Comparison of ENCODE assay signal across 31 cellular contexts in the genomic region with DNA sequence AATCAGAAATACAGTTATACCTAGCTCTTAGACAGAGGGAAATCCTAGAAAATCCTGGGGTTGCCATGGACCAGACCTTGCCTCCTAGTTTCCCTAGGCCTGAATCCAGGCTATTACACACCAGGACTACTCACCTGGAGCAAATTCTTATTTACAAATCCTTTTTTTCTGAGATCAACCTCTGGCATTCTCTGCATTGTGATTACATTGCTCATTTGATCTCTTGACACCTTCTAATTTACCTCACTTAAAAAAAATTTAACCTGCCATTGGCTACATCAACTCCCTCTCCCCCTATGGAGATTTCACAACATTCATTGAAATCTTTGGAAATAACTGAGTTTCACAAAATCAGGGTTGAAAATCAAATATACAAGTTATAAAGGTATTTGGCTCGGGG. TPM values are rescaled to one million over a fixed set of nuclear protein-coding genes. Genes with fewer than 3 reads are reported as not detected.
A peak's percentile ranks its signal among the peaks of the same experiment; 100 is the strongest.
DNase-seq lines count a peak whose midpoint lies in the region; ATAC-seq, FAIRE-seq and TF ChIP-seq lines count a peak whose summit lies in the region.
"Had no signal": no experiment of that assay in that cellular context is flagged by ENCODE, and none has a peak within 500 bp of the region (broad histone marks: within the 10 kb centered on the region; RNA-seq: fewer than 3 reads in every experiment).

No MANE protein-coding gene starts in this region.

- H3K4me2 ChIP-seq in mammary epithelial cell (ENCODE audit: insufficient read depth, low read depth, low read length): peak overlapping the region; percentile 15
- H3K4me2 ChIP-seq: neural progenitor cell had no signal

- peak; percentile 24 for DNase-seq in ELR (ENCODE audit: low read depth)
- DNase-seq in M059J (ENCODE audit: low read depth): peak; percentile 73
- peak; percentile 62 for DNase-seq in mammary epithelial cell
- DNase-seq in kidney tubule cell (ENCODE audit: low spot score): peak; percentile 92
- DNase-seq in stomach: no peak
- no peak for DNase-seq in SIG-M5 (lab: John Stamatoyannopoulos, UW)
- no peak for DNase-seq in Right ventricle myocardium superior
- no peak for DNase-seq in GM12892 (ENCODE audit: insufficient read length)
- DNase-seq: activated CD8-positive, alpha-beta memory T cell treated with anti-CD3 and anti-CD28 coated beads for 24 hours; activated T-cell treated with anti-CD3 and anti-CD28 coated beads, Interleukin-2, amount 50 U/mL, for 24 hours; C1 segment of cervical spinal cord; Calu3; cortex of kidney; heart left ventricle; MM.1S; NCI-H146; NCI-H2171; NCI-H748 treated with DMSO at 0.1 percent for 48 hours; psoas muscle; SHP77; stimulated activated CD4-positive, alpha-beta T cell treated with anti-CD3 and anti-CD28 coated beads, Interleukin-1b, Interleukin-23, amount 100 ng/mL, for 48 hours had no signal

- CTCF ChIA-PET in mammary epithelial cell (lab: Charles Lee; ENCODE audit: low non-redundant PET): no interaction called here

- H4K20me1 ChIP-seq in mammary epithelial cell (ENCODE audit: insufficient read depth, low read length): no peaks in the 10 kb centered on the region

- in situ Hi-C loops in mammary epithelial cell (cut with MboI; ENCODE audit: low sequenced_read_pairs in 2 of 2): loop anchor here (25.0 kb wide), 2 partner anchors 330 to 430 kb away; no protein-coding TSS in a partner anchor

- TF ChIP-seq POLR2A in stomach (IDR thresholded peaks at IDR 0.05): no peak
- no peak for TF ChIP-seq POLR2A in GM12892 (IDR thresholded peaks at IDR 0.05; ENCODE audit: low read depth, low read length)

- intact Hi-C loops in mammary epithelial cell (cut with micrococcal nuclease) (no loop called here), stomach (cut with DNase I; ENCODE audit: low total_unique reads) (no loop called here), Right ventricle myocardium superior (cut with DNase I) (no loop called here)

- no peak overlapping the region for H3K9ac ChIP-seq in mammary epithelial cell (ENCODE audit: insufficient read depth, low read length)
- H3K9ac ChIP-seq: neural progenitor cell had no signal

- no peaks in the 10 kb centered on the region for H3K27me3 ChIP-seq in mammary epithelial cell (ENCODE audit: insufficient read depth, low read length)
- H3K27me3 ChIP-seq in stomach: no peaks in the 10 kb centered on the region
- H3K27me3 ChIP-seq: heart left ventricle, neural progenitor cell, vagina had no signal

- no peaks in the 10 kb centered on the region for H3K36me3 ChIP-seq in mammary epithelial cell (ENCODE audit: insufficient read depth, low read length)
- no peaks in the 10 kb centered on the region for H3K36me3 ChIP-seq in stomach
- H3K36me3 ChIP-seq: HAP-1, heart left ventricle, neural progenitor cell, vagina had no signal

- BruUV-seq in mammary epithelial cell (replicated peaks; lab: Mats Ljungman, UMichigan): no TSS peak

- H3K9me3 ChIP-seq in mammary epithelial cell (replicated peaks; ENCODE audit: insufficient read depth, low read length) (no peaks in the 10 kb centered on the region), stomach (no peaks in the 10 kb centered on the region)
- H3K9me3 ChIP-seq: HAP-1, heart left ventricle, psoas muscle, vagina had no signal

- H3K4me1 ChIP-seq in mammary epithelial cell (ENCODE audit: insufficient read depth, low read length): peaks cover 34% of the 10 kb centered on the region
- H3K4me1 ChIP-seq in stomach: peaks cover 0 to 5% (median 0%) of the 10 kb centered on the region in 4 donors
- H3K4me1 ChIP-seq: HAP-1, vagina had no signal

- ATAC-seq in Right ventricle myocardium superior (ENCODE audit: poor library complexity): no peak
- ATAC-seq: heart left ventricle; psoas muscle; stimulated activated memory B cell treated with anti-CD40 and anti-IgM and Interleukin-4, amounts not matched to agents 10 μg/mL and 1 μg/mL and 100 μg/mL, for 72 hours had no signal

- H3K79me2 ChIP-seq in mammary epithelial cell (ENCODE audit: insufficient read depth, low read length): no peaks in the 10 kb centered on the region

- 100% methylated on average over 1 of the region's 1 CpG for WGBS in mammary epithelial cell (ENCODE audit: low coverage, missing lambda C conversion rate)
- WGBS in stomach, 5 donors: 93 to 100% (median 95%) methylated on average over 1 of the region's 1 CpG

- no peak overlapping the region for H2AFZ ChIP-seq in mammary epithelial cell (ENCODE audit: low read depth, low read length)
- H2AFZ ChIP-seq: neural progenitor cell had no signal

- TF ChIP-seq CTCF in mammary epithelial cell (conservative IDR thresholded peaks at IDR 0.05 in 1 of 2, IDR thresholded peaks at IDR 0.05 in 1 of 2; ENCODE audit: extremely low read depth in 1 of 2, insufficient read depth in 1 of 2, low read depth in 1 of 2, low read length in 2 of 2) (no peak), stomach (IDR thresholded peaks at IDR 0.05) (no peak)

- peak overlapping the region; percentile 10 for H3K27ac ChIP-seq in mammary epithelial cell (ENCODE audit: insufficient read depth, low read depth, low read length)
- H3K27ac ChIP-seq in stomach: no peak overlapping the region
- H3K27ac ChIP-seq: heart left ventricle, neural progenitor cell, psoas muscle, skin epidermis, vagina had no signal

- H3K4me3 ChIP-seq in mammary epithelial cell (replicated peaks in 1 of 3; ENCODE audit: insufficient read depth in 1 of 3, low read depth in 2 of 3, low read length in 3 of 3): no peak overlapping the region
- no peak overlapping the region for H3K4me3 ChIP-seq in stomach
- H3K4me3 ChIP-seq: HAP-1, heart left ventricle, neural progenitor cell, psoas muscle, skin epidermis, vagina had no signal

- dilution Hi-C loops in mammary epithelial cell (cut with HindIII; ENCODE audit: low sequenced_read_pairs): loop anchor here (25.0 kb wide), 1 partner anchor 330 kb away; no protein-coding TSS in a partner anchor

- no peak for TF ChIP-seq EP300 in stomach (IDR thresholded peaks at IDR 0.05)

- FAIRE-seq in GM12892 (lab: Jason Lieb, UNC): no peak
- FAIRE-seq: GM18507 had no signal

RNA-seq across cellular contexts. Expression of a gene that starts 2.9 kb away (rescaled TPM):
- total RNA-seq in M059J (2014; rRNA removed; shearing (Covaris generic)): not detected in 2 replicates
- total RNA-seq in mammary epithelial cell: not detected
- not detected for polyA plus RNA-seq in mammary epithelial cell
- polyA minus RNA-seq in mammary epithelial cell: not detected
- not detected for total RNA-seq in stomach
- polyA plus RNA-seq in stomach: under 1 TPM in 1 of 3 donors, not detected in 2; 0.37 TPM
- 14.3 TPM for total RNA-seq in Right ventricle myocardium superior
- polyA plus RNA-seq in GM12892 (2012; ENCODE audit: missing spikeins): not detected
- total RNA-seq: Calu3, liver, temporal lobe, vagina had no signal
- polyA plus RNA-seq: adipose tissue, AG04450 had no signal

RNA-seq across cellular contexts. Expression of a gene that starts 26.3 kb away (rescaled TPM):
- total RNA-seq in M059J (2014; rRNA removed; shearing (Covaris generic)): 35.5 and 40.6 TPM in 2 replicates
- 10 to 100 TPM; 17.7 to 18.3 TPM for total RNA-seq in mammary epithelial cell
- 18.5 TPM for polyA plus RNA-seq in mammary epithelial cell
- polyA minus RNA-seq in mammary epithelial cell: 15.7 TPM
- total RNA-seq in stomach: 10 to 100 TPM in 4 of 5 donors, 1 to 10 TPM in 1; 1.2 to 27.9 (median 17.9) TPM
- 10 to 100 TPM; 15.3 to 25.6 (median 16.1) TPM for polyA plus RNA-seq in stomach
- 12.7 TPM for total RNA-seq in Right ventricle myocardium superior
- 15.9 TPM for polyA plus RNA-seq in GM12892 (2012; ENCODE audit: missing spikeins)

Comparison
In these comparisons a context has a peak if more than half of its experiments do, and no peak if none do; other contexts are left out.
1. DNase-seq: peak in ELR (single experiment), M059J (single experiment), mammary epithelial cell (single experiment) and kidney tubule cell (single experiment); none in stomach (single experiment), SIG-M5 (single experiment), Right ventricle myocardium superior (single experiment) and GM12892 (single experiment).
2. RNA of a gene that starts 2.9 kb away (total RNA-seq): 14.3 TPM in Right ventricle myocardium superior (single experiment); not detected in M059J, not detected in mammary epithelial cell and not detected in stomach; every median in the first group is over 10 times any median in the second.